ENCODE assay signal across 1 cellular context in genomic region chrX:82230013-82230412, GRCh38.
TF ChIP-seq lines count a peak whose summit lies in the region.

No MANE protein-coding gene starts in this region.

TF ChIP-seq in HCT116, 20 proteins besides CTCF, POLR2A, EP300 and RAD21 (continued from another document):
- TF ChIP-seq, protein P1, sequence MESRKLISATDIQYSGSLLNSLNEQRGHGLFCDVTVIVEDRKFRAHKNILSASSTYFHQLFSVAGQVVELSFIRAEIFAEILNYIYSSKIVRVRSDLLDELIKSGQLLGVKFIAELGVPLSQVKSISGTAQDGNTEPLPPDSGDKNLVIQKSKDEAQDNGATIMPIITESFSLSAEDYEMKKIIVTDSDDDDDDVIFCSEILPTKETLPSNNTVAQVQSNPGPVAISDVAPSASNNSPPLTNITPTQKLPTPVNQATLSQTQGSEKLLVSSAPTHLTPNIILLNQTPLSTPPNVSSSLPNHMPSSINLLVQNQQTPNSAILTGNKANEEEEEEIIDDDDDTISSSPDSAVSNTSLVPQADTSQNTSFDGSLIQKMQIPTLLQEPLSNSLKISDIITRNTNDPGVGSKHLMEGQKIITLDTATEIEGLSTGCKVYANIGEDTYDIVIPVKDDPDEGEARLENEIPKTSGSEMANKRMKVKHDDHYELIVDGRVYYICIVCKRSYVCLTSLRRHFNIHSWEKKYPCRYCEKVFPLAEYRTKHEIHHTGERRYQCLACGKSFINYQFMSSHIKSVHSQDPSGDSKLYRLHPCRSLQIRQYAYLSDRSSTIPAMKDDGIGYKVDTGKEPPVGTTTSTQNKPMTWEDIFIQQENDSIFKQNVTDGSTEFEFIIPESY (IDR thresholded peaks at IDR 0.05; ENCODE audit: extremely low read depth, insufficient replicate concordance, low read length) = no peak
- TF ChIP-seq, protein P2, sequence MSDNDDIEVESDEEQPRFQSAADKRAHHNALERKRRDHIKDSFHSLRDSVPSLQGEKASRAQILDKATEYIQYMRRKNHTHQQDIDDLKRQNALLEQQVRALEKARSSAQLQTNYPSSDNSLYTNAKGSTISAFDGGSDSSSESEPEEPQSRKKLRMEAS (IDR thresholded peaks at IDR 0.05) = no peak
- TF ChIP-seq TCF7L2 (IDR thresholded peaks at IDR 0.05; ENCODE audit: borderline replicate concordance, extremely low read depth, insufficient read depth, insufficient read length) = no peak
- TF ChIP-seq SP1 (IDR thresholded peaks at IDR 0.05; ENCODE audit: low read depth) = no peak
